Comparison of ENCODE assay signal across 1 cellular context in genomic region chr14:65492277-65492676, GRCh38.
TF ChIP-seq lines count a peak whose summit lies in the region.

No MANE protein-coding gene starts in this region.

TF ChIP-seq in K562, 482 proteins besides CTCF, POLR2A, EP300 and RAD21 (continued from another document):
- TF ChIP-seq ZBTB26 (CRISPR knock-in tag; IDR thresholded peaks at IDR 0.05) (no peak), MYNN (IDR thresholded peaks at IDR 0.05) (no peak), MYNN (CRISPR knock-in tag; IDR thresholded peaks at IDR 0.05) (no peak), SPI1 (IDR thresholded peaks at IDR 0.05; ENCODE audit: borderline replicate concordance, low read depth, low read length) (peak; percentile 82), MYBL2 (IDR thresholded peaks at IDR 0.05; ENCODE audit: low read depth) (peak; percentile 65), MYBL2 (CRISPR knock-in tag; IDR thresholded peaks at IDR 0.05; ENCODE audit: borderline replicate concordance) (no peak), STAG1 (CRISPR knock-in tag; IDR thresholded peaks at IDR 0.05; ENCODE audit: borderline replicate concordance) (no peak), EWSR1 (IDR thresholded peaks at IDR 0.05; ENCODE audit: borderline replicate concordance, low read depth, partially characterized antibody) (no peak), BCOR (IDR thresholded peaks at IDR 0.05) (no peak), CHAMP1 (IDR thresholded peaks at IDR 0.05) (0 out of 2 replicates have a peak, but pooled peaks have one; percentile 23), ZNF778 (CRISPR knock-in tag; IDR thresholded peaks at IDR 0.05) (no peak), ZNF140 (CRISPR knock-in tag; IDR thresholded peaks at IDR 0.05) (no peak), ZNF212 (CRISPR knock-in tag; IDR thresholded peaks at IDR 0.05) (no peak)
